1 cellular context compared by ENCODE assay signal in genomic region chr12:47816646-47817271, GRCh38.
TF ChIP-seq lines count a peak whose summit lies in the region.

No MANE protein-coding gene starts in this region.

TF ChIP-seq in HepG2, 621 proteins besides CTCF, POLR2A, EP300 and RAD21:
- TF ChIP-seq NFKBIZ (CRISPR knock-in tag; IDR thresholded peaks at IDR 0.05), result no peak
- TF ChIP-seq, protein P1, sequence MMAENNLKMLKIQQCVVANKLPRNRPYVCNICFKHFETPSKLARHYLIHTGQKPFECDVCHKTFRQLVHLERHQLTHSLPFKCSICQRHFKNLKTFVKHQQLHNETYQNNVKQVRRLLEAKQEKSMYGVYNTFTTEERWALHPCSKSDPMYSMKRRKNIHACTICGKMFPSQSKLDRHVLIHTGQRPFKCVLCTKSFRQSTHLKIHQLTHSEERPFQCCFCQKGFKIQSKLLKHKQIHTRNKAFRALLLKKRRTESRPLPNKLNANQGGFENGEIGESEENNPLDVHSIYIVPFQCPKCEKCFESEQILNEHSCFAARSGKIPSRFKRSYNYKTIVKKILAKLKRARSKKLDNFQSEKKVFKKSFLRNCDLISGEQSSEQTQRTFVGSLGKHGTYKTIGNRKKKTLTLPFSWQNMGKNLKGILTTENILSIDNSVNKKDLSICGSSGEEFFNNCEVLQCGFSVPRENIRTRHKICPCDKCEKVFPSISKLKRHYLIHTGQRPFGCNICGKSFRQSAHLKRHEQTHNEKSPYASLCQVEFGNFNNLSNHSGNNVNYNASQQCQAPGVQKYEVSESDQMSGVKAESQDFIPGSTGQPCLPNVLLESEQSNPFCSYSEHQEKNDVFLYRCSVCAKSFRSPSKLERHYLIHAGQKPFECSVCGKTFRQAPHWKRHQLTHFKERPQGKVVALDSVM (CRISPR knock-in tag; IDR thresholded peaks at IDR 0.05), result peak; percentile 86; the same call in 1 of the 2 replicates
- TF ChIP-seq, protein P2, sequence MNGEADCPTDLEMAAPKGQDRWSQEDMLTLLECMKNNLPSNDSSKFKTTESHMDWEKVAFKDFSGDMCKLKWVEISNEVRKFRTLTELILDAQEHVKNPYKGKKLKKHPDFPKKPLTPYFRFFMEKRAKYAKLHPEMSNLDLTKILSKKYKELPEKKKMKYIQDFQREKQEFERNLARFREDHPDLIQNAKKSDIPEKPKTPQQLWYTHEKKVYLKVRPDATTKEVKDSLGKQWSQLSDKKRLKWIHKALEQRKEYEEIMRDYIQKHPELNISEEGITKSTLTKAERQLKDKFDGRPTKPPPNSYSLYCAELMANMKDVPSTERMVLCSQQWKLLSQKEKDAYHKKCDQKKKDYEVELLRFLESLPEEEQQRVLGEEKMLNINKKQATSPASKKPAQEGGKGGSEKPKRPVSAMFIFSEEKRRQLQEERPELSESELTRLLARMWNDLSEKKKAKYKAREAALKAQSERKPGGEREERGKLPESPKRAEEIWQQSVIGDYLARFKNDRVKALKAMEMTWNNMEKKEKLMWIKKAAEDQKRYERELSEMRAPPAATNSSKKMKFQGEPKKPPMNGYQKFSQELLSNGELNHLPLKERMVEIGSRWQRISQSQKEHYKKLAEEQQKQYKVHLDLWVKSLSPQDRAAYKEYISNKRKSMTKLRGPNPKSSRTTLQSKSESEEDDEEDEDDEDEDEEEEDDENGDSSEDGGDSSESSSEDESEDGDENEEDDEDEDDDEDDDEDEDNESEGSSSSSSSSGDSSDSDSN (CRISPR knock-in tag; IDR thresholded peaks at IDR 0.05), result no peak
- no peak for TF ChIP-seq ONECUT2 (CRISPR knock-in tag; IDR thresholded peaks at IDR 0.05)
- TF ChIP-seq ZMYM3 (CRISPR knock-in tag; IDR thresholded peaks at IDR 0.05), result no peak
